In genomic region chr2:235087812-235088607, GRCh38 we compare ENCODE assay signal across 11 cellular contexts.
DNase-seq lines count a peak whose midpoint lies in the region; ATAC-seq, FAIRE-seq and TF ChIP-seq lines count a peak whose summit lies in the region.
"Had no signal": no experiment of that assay in that cellular context is flagged by ENCODE, and none has a peak within 500 bp of the region (broad histone marks: within the 10 kb centered on the region; RNA-seq: fewer than 3 reads in every experiment).

No MANE protein-coding gene starts in this region.

- no peak for FAIRE-seq in HTR-8/SVneo (lab: Jason Lieb, UNC)

- H3K9me2 ChIP-seq in SK-N-SH (no peaks in the 10 kb centered on the region), neural cell (ENCODE audit: insufficient read depth, low read length) (no peaks in the 10 kb centered on the region)

- TF ChIP-seq CTCF in SK-N-SH (IDR thresholded peaks at IDR 0.05) (no peak), fibroblast of pulmonary artery (IDR thresholded peaks at IDR 0.05; ENCODE audit: low read length, missing control alignments) (peak; percentile 34), neural cell (IDR thresholded peaks at IDR 0.05; ENCODE audit: poor library complexity, severe bottlenecking) (no peak)

- no peak; the same call in 2 of the 3 replicates for ATAC-seq in SK-N-SH treated with all-trans-retinoic acid at 6 μM for 48 hours
- ATAC-seq in aorta (ENCODE audit: low FRiP score) = peak; percentile 58

- H3K27ac ChIP-seq in SK-N-SH (ENCODE audit: low read depth in 2 of 2, low read length in 1 of 2) (no peak overlapping the region), neural cell (ENCODE audit: low read length) (no peak overlapping the region), aorta (ENCODE audit: low read depth in 1 of 2, low read length in 2 of 2) (no peak overlapping the region)

- no peaks in the 10 kb centered on the region for H4K20me1 ChIP-seq in SK-N-SH (ENCODE audit: insufficient read depth)
- H4K20me1 ChIP-seq in neural cell (ENCODE audit: insufficient read depth) = no peaks in the 10 kb centered on the region

- H3K36me3 ChIP-seq in SK-N-SH (replicated peaks in 1 of 2; ENCODE audit: control insufficient read depth in 1 of 2, insufficient read depth in 2 of 2, low read length in 1 of 2) (no peaks in the 10 kb centered on the region), neural cell (ENCODE audit: insufficient read depth, low read length) (no peaks in the 10 kb centered on the region), aorta (ENCODE audit: control insufficient read depth in 1 of 2, insufficient read depth in 2 of 2, low read length in 1 of 2) (no peaks in the 10 kb centered on the region)

- H3F3A ChIP-seq in SK-N-SH (replicated peaks; ENCODE audit: insufficient read depth) = no peaks in the 10 kb centered on the region
- H3F3A ChIP-seq in neural cell (ENCODE audit: insufficient read depth, low read length, poor library complexity, severe bottlenecking) = no peaks in the 10 kb centered on the region

- WGBS in SK-N-SH (ENCODE audit: low lambda C conversion rate) = 83% methylated on average over 23 of the region's 23 CpGs
- 29 to 31% methylated on average over 23 of the region's 23 CpGs for WGBS in aorta, 2 donors

- H3K9ac ChIP-seq in SK-N-SH (no peak overlapping the region), neural cell (ENCODE audit: low read length) (no peak overlapping the region)

- TF ChIP-seq RAD21 in SK-N-SH (IDR thresholded peaks at IDR 0.05; ENCODE audit: low read length) (no peak), neural cell (conservative IDR thresholded peaks at IDR 0.05) (no peak)

- H3K4me1 ChIP-seq in SK-N-SH (ENCODE audit: control insufficient read depth in 1 of 2, insufficient read depth in 2 of 2, low read depth in 1 of 2, low read length in 1 of 2) = no peaks in the 10 kb centered on the region; a peak in 1 of 4 replicates
- no peaks in the 10 kb centered on the region for H3K4me1 ChIP-seq in aorta (ENCODE audit: control insufficient read depth in 1 of 2, insufficient read depth in 2 of 2, low read length in 2 of 2)

- TF ChIP-seq EP300 in SK-N-SH (IDR thresholded peaks at IDR 0.05; ENCODE audit: borderline replicate concordance in 1 of 2, low read depth in 1 of 2, low read length in 1 of 2) = no peak
- TF ChIP-seq EP300 in neural cell (conservative IDR thresholded peaks at IDR 0.05; ENCODE audit: poor library complexity, severe bottlenecking) = no peak

- DNase-seq in SK-N-SH = peak; percentile 39
- DNase-seq in fibroblast of pulmonary artery (ENCODE audit: low read depth) = peak; percentile 66
- DNase-seq in aorta = peak; percentile 65 to 80
- DNase-seq in RPMI8226 = no peak
- DNase-seq in HTR-8/SVneo (ENCODE audit: insufficient read length, low spot score) = no peak
- no peak for DNase-seq in SW480 (ENCODE audit: low spot score)
- DNase-seq: activated CD8-positive, alpha-beta memory T cell treated with anti-CD3 and anti-CD28 coated beads, Interleukin-2, amount 50 U/mL, for 4 hours; GF-D8; NCI-H345 had no signal

- H2AFZ ChIP-seq in SK-N-SH (ENCODE audit: low read depth) (no peak overlapping the region), neural cell (ENCODE audit: low read depth, low read length) (no peak overlapping the region)

- POLR2A ChIA-PET in SK-N-SH (lab: Yijun Ruan, JAX) = no interaction called here

- H3K4me3 ChIP-seq in SK-N-SH (ENCODE audit: low read depth in 2 of 2, low read length in 1 of 2) = no peak overlapping the region
- peak overlapping the region; percentile 15 for H3K4me3 ChIP-seq in fibroblast of pulmonary artery (replicated peaks; ENCODE audit: low read depth, low read length)
- H3K4me3 ChIP-seq in neural cell (ENCODE audit: low read length) = peak overlapping the region; percentile 24
- no peak overlapping the region for H3K4me3 ChIP-seq in aorta (ENCODE audit: low read length in 2 of 2)

- H3K4me2 ChIP-seq in SK-N-SH (no peak overlapping the region), neural cell (ENCODE audit: low read length) (no peak overlapping the region)

- H3K27me3 ChIP-seq in SK-N-SH (ENCODE audit: insufficient read depth) (no peaks in the 10 kb centered on the region), neural cell (ENCODE audit: insufficient read depth, low read depth, low read length) (no peaks in the 10 kb centered on the region), aorta (ENCODE audit: control insufficient read depth in 1 of 2, insufficient read depth in 2 of 2, low read length in 1 of 2) (no peaks in the 10 kb centered on the region)

- CTCF ChIA-PET in SK-N-SH (lab: Yijun Ruan, JAX) = interaction anchor here (0.5 to 2.0 kb wide), 3 partner anchors 10 to 19 kb away, joined by 3 to 8 read pairs (median 5); no protein-coding TSS in a partner anchor

- no peaks in the 10 kb centered on the region for H3K9me3 ChIP-seq in SK-N-SH
- H3K9me3 ChIP-seq in neural cell (ENCODE audit: low read length) = no peaks in the 10 kb centered on the region
- no peaks in the 10 kb centered on the region for H3K9me3 ChIP-seq in aorta (ENCODE audit: control insufficient read depth, low read length)

- intact Hi-C loops in aorta (cut with DNase I) = no loop called here

- H3K79me2 ChIP-seq in SK-N-SH (ENCODE audit: insufficient read depth) (no peaks in the 10 kb centered on the region), neural cell (replicated peaks; ENCODE audit: insufficient read depth, low read length) (no peaks in the 10 kb centered on the region)

TF ChIP-seq in SK-N-SH, 30 proteins besides CTCF, POLR2A, EP300 and RAD21 (continues in another document):
- no peak for TF ChIP-seq GATA2 (CRISPR knock-in tag; IDR thresholded peaks at IDR 0.05)
- no peak for TF ChIP-seq GABPA (IDR thresholded peaks at IDR 0.05; ENCODE audit: low read depth)
- TF ChIP-seq USF1 (IDR thresholded peaks at IDR 0.05; ENCODE audit: borderline replicate concordance, low read depth) = no peak
- no peak for TF ChIP-seq TCF12 (IDR thresholded peaks at IDR 0.05)
- TF ChIP-seq NFIC (IDR thresholded peaks at IDR 0.05; ENCODE audit: borderline replicate concordance) = no peak
- no peak for TF ChIP-seq JUND (IDR thresholded peaks at IDR 0.05)
- TF ChIP-seq SIN3A (IDR thresholded peaks at IDR 0.05; ENCODE audit: borderline replicate concordance, low read depth, low read length) = no peak
- TF ChIP-seq TEAD4 (IDR thresholded peaks at IDR 0.05; ENCODE audit: borderline replicate concordance, insufficient read depth) = no peak
- TF ChIP-seq FOXJ3 (CRISPR knock-in tag; IDR thresholded peaks at IDR 0.05) = no peak
- TF ChIP-seq YY1 (IDR thresholded peaks at IDR 0.05; ENCODE audit: low read depth) = no peak

TF ChIP-seq in SK-N-SH treated with all-trans-retinoic acid at 6 μM for 48 hours, 23 proteins besides CTCF, POLR2A, EP300 and RAD21 (continues in another document):
- TF ChIP-seq SNAI2 (CRISPR knock-in tag; IDR thresholded peaks at IDR 0.05) (no peak), OSR1 (CRISPR knock-in tag; IDR thresholded peaks at IDR 0.05) (no peak), ZFP3 (CRISPR knock-in tag; IDR thresholded peaks at IDR 0.05) (no peak), PATZ1 (CRISPR knock-in tag; IDR thresholded peaks at IDR 0.05; ENCODE audit: borderline replicate concordance) (no peak), CSDC2 (CRISPR knock-in tag; IDR thresholded peaks at IDR 0.05) (no peak), TCF4 (CRISPR knock-in tag; IDR thresholded peaks at IDR 0.05; ENCODE audit: borderline replicate concordance) (no peak), ARNTL (CRISPR knock-in tag; IDR thresholded peaks at IDR 0.05; ENCODE audit: borderline replicate concordance, low read depth) (no peak), ZNF565 (CRISPR knock-in tag; conservative IDR thresholded peaks at IDR 0.05; ENCODE audit: low read depth) (no peak), TOX (CRISPR knock-in tag; IDR thresholded peaks at IDR 0.05; ENCODE audit: borderline replicate concordance) (no peak)

TF ChIP-seq in neural cell, 6 proteins besides CTCF, POLR2A, EP300 and RAD21:
- TF ChIP-seq POLR2AphosphoS5 (IDR thresholded peaks at IDR 0.05) = no peak
- TF ChIP-seq EZH2 (IDR thresholded peaks at IDR 0.05; ENCODE audit: borderline replicate concordance, insufficient read depth, low read length, poor library complexity, severe bottlenecking) = no peak
- TF ChIP-seq REST (IDR thresholded peaks at IDR 0.05; ENCODE audit: borderline replicate concordance) = no peak
- no peak for TF ChIP-seq TAF1 (IDR thresholded peaks at IDR 0.05; ENCODE audit: low read depth)
- TF ChIP-seq MXI1 (conservative IDR thresholded peaks at IDR 0.05; ENCODE audit: poor library complexity, severe bottlenecking) = no peak
- TF ChIP-seq SMC3 (conservative IDR thresholded peaks at IDR 0.05; ENCODE audit: poor library complexity) = no peak

Comparison
In these comparisons a context has a peak if more than half of its experiments do, and no peak if none do; other contexts are left out.
1. DNase-seq: peak in SK-N-SH (single experiment), fibroblast of pulmonary artery (single experiment) and aorta (2 of 2); none in RPMI8226 (single experiment), HTR-8/SVneo (single experiment) and SW480 (single experiment).
2. H3K4me3 ChIP-seq: peak in fibroblast of pulmonary artery (single experiment) and neural cell (single experiment); none in SK-N-SH (0 of 2) and aorta (0 of 2).